9 cellular contexts compared by ENCODE assay signal in genomic region chr1:85579619-85580018, GRCh38. TPM values are rescaled to one million over a fixed set of nuclear protein-coding genes. Genes with fewer than 3 reads are reported as not detected.
DNase-seq lines count a peak whose midpoint lies in the region; ATAC-seq and TF ChIP-seq lines count a peak whose summit lies in the region.
"Had no signal": no experiment of that assay in that cellular context is flagged by ENCODE, and none has a peak within 500 bp of the region (broad histone marks: within the 10 kb centered on the region; RNA-seq: fewer than 3 reads in every experiment).

No MANE protein-coding gene starts in this region.

- peaks cover 22% of the 10 kb centered on the region for H3K36me3 Mint-ChIP-seq in osteocyte (ENCODE audit: unreplicated experiment)

- TF ChIP-seq CTCF in AG10803 (conservative IDR thresholded peaks at IDR 0.05; ENCODE audit: low read length) = no peak
- no peak for TF ChIP-seq CTCF in RWPE2 (IDR thresholded peaks at IDR 0.05; ENCODE audit: poor library complexity, severe bottlenecking)
- no peak for TF ChIP-seq CTCF in fibroblast of the aortic adventitia (IDR thresholded peaks at IDR 0.05; ENCODE audit: insufficient read depth, low read length)
- no peak for TF ChIP-seq CTCF in osteocyte (IDR thresholded peaks at IDR 0.05)

- H3K4me1 Mint-ChIP-seq in osteocyte (ENCODE audit: unreplicated experiment) = peaks cover 50% of the 10 kb centered on the region

- peaks cover 49% of the 10 kb centered on the region for H3K4me1 ChIP-seq in RWPE2 (ENCODE audit: insufficient read depth, poor library complexity, severe bottlenecking)

- H3K9me3 ChIP-seq in RWPE2 (ENCODE audit: severe bottlenecking) = no peaks in the 10 kb centered on the region

- ATAC-seq in RWPE2 (ENCODE audit: low read depth) = no peak
- no peak for ATAC-seq in HG03045 (IDR thresholded peaks at IDR 0.05; ENCODE audit: unreplicated experiment)
- ATAC-seq in GM21390 (IDR thresholded peaks at IDR 0.05; ENCODE audit: unreplicated experiment) = no peak
- ATAC-seq in HG03565 (IDR thresholded peaks at IDR 0.05; ENCODE audit: unreplicated experiment) = no peak
- ATAC-seq in GM21737 (IDR thresholded peaks at IDR 0.05; ENCODE audit: unreplicated experiment) = no peak

- H3K4me3 ChIP-seq in AG10803 (ENCODE audit: low read length) (peak overlapping the region; percentile 71), RWPE2 (ENCODE audit: severe bottlenecking) (peak overlapping the region; percentile 70), fibroblast of the aortic adventitia (ENCODE audit: low read depth, low read length) (peak overlapping the region; percentile 71)

- no peaks in the 10 kb centered on the region for H3K9me3 Mint-ChIP-seq in osteocyte (ENCODE audit: unreplicated experiment)

- peak overlapping the region; percentile 99 for H3K27ac Mint-ChIP-seq in osteocyte (ENCODE audit: unreplicated experiment)

- H3K4me3 Mint-ChIP-seq in osteocyte (ENCODE audit: unreplicated experiment) = peak overlapping the region; percentile 97

- peak; percentile 87 for DNase-seq in AG10803 (ENCODE audit: low read depth)
- DNase-seq in RWPE2 (ENCODE audit: low spot score) = no peak
- DNase-seq in fibroblast of the aortic adventitia (ENCODE audit: low read depth) = peak; percentile 82
- no peak for DNase-seq in osteocyte (ENCODE audit: extremely low spot score, unreplicated experiment)
- DNase-seq: DND-41 had no signal

- H3K36me3 ChIP-seq in RWPE2 (ENCODE audit: low read depth) = peaks cover 32% of the 10 kb centered on the region

- peak overlapping the region; percentile 95 for H3K27ac ChIP-seq in RWPE2 (ENCODE audit: poor library complexity, severe bottlenecking)

- no peaks in the 10 kb centered on the region for H3K27me3 Mint-ChIP-seq in osteocyte (ENCODE audit: unreplicated experiment)

- H3K27me3 ChIP-seq in RWPE2 (ENCODE audit: insufficient read depth, poor library complexity, severe bottlenecking) = no peaks in the 10 kb centered on the region

RNA-seq across cellular contexts. Expression of gene CCN1, which starts 0.9 kb away (rescaled TPM):
- total RNA-seq in fibroblast of the aortic adventitia (ENCODE audit: low replicate concordance) (28.0 and 29.6 TPM in 2 replicates), osteocyte (412 and 526 TPM in 2 replicates)

Comparison
In these comparisons a context has a peak if more than half of its experiments do, and no peak if none do; other contexts are left out.
1. DNase-seq: peak in AG10803 (single experiment) and fibroblast of the aortic adventitia (single experiment); none in RWPE2 (single experiment) and osteocyte (single experiment).
2. RNA of gene CCN1, which starts 0.9 kb away (total RNA-seq): 412 to 526 TPM in osteocyte; 28.0 to 29.6 TPM in fibroblast of the aortic adventitia; every median in the first group is over 10 times any median in the second.
3. Peak in every context shown above with its lines, with median percentiles within 50 percentile points of each other: H3K4me3 ChIP-seq.